18 cellular contexts compared by ENCODE assay signal in the genomic region with DNA sequence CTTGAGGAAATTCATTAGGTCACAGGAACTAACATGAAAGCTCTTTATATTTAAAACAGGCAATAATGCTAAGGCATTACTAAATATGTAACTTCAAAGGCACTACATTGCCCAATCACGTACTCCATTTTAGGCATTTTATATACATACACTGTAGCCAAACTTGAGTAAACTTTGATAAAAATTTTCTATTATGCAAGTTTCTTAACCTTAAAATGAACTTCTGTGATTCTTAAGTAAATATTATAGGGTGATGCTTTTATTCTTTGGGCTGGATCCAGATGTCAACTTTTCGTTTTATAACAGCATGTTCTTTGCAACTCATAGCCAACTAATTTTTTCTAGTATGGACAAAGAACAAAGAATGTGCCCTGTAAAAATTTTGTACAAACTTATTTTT. TPM values are rescaled to one million over a fixed set of nuclear protein-coding genes. Genes with fewer than 3 reads are reported as not detected.
A peak's percentile ranks its signal among the peaks of the same experiment; 100 is the strongest.
DNase-seq lines count a peak whose midpoint lies in the region; ATAC-seq and TF ChIP-seq lines count a peak whose summit lies in the region.
"Had no signal": no experiment of that assay in that cellular context is flagged by ENCODE, and none has a peak within 500 bp of the region (broad histone marks: within the 10 kb centered on the region; RNA-seq: fewer than 3 reads in every experiment).

No MANE protein-coding gene starts in this region.

- intact Hi-C loops in prostate gland (cut with DNase I) = loop anchor here (2.0 to 10.0 kb wide), 2 partner anchors 380 to 550 kb away; no protein-coding TSS in a partner anchor

- DNase-seq in HT-29 (ENCODE audit: low spot score) (peak; percentile 47), amniotic epithelial cell (ENCODE audit: low read depth) (peak; percentile 63), fibroblast of pulmonary artery (ENCODE audit: low read depth) (peak; percentile 50), prostate gland (ENCODE audit: low spot score) (peak; percentile 22), ACHN (no peak)
- DNase-seq: Calu3; CD4-positive, CD25-positive, alpha-beta regulatory T cell; DMS79; NCI-H1048; NCI-H1436 treated with DMSO at 0.1 percent for 48 hours; NCI-H2081; NCI-H510A treated with DMSO at 0.1 percent for 48 hours; NCI-H82 had no signal

- H3K36me3 ChIP-seq in prostate gland = no peaks in the 10 kb centered on the region

- TF ChIP-seq CTCF in fibroblast of pulmonary artery (IDR thresholded peaks at IDR 0.05; ENCODE audit: low read length, missing control alignments) = no peak
- no peak for TF ChIP-seq CTCF in prostate gland (IDR thresholded peaks at IDR 0.05)

- 12% methylated on average over 2 of the region's 2 CpGs for WGBS in prostate gland

- H3K4me3 ChIP-seq in fibroblast of pulmonary artery (replicated peaks; ENCODE audit: low read depth, low read length) (no peak overlapping the region), prostate gland (no peak overlapping the region)
- H3K4me3 ChIP-seq: GM23338, K562 had no signal

- no peak for ATAC-seq in HG03378 (IDR thresholded peaks at IDR 0.05; ENCODE audit: unreplicated experiment)
- no peak for ATAC-seq in GM19455 (IDR thresholded peaks at IDR 0.05; ENCODE audit: unreplicated experiment)
- ATAC-seq in HG03460 (IDR thresholded peaks at IDR 0.05; ENCODE audit: unreplicated experiment) = no peak
- ATAC-seq: GM23338, K562 had no signal

- H3K27me3 ChIP-seq in prostate gland (replicated peaks; ENCODE audit: insufficient read depth) = no peaks in the 10 kb centered on the region

- peak overlapping the region in 1 of 2 donors; percentile 13 for H3K27ac ChIP-seq in prostate gland

- in situ Hi-C loops in ACHN (cut with HindIII; ENCODE audit: low pct_ligation_motif_present, low pct_unique_long_range_greater_than_20kb, low sequenced_read_pairs) = loop anchor here (25.0 kb wide), 1 partner anchor 382 kb away; no protein-coding TSS in a partner anchor

- peaks cover 4% of the 10 kb centered on the region for H3K4me1 ChIP-seq in prostate gland (replicated peaks)

- no peak for TF ChIP-seq POLR2A in prostate gland (IDR thresholded peaks at IDR 0.05)

- H3K9me3 ChIP-seq in prostate gland = no peaks in the 10 kb centered on the region

RNA-seq across cellular contexts. Expression of a gene that starts 28.3 kb away (rescaled TPM):
- not detected in 2 replicates for total RNA-seq in HT-29 (2014; rRNA removed; shearing (Covaris generic))
- 10 to 100 TPM; 15.8 to 17.9 TPM for total RNA-seq in prostate gland

Comparison
In these comparisons a context has a peak if more than half of its experiments do, and no peak if none do; other contexts are left out.
1. RNA of a gene that starts 28.3 kb away (total RNA-seq): 15.8 to 17.9 TPM in prostate gland; not detected in HT-29; every median in the first group is over 10 times any median in the second.